7 cellular contexts compared by ENCODE assay signal in the genomic region with DNA sequence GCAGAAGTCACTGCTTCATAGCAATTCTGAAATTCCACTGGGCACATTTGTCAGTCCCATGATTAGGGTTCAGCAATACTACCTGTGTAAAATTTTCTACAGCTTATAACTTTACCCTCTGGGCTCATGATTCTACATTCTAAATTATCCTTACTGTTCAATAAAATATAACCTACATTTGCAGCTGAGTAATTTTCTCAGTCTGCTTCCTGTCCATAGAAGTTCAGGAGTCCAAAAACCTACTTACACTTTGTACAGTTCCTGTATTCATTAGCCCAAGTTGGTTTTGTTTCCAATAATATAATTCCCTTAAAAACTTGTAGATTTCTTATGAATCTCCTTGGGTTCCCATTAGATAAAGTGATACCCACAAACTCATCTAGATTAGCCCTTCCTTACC.
"Had no signal": no experiment of that assay in that cellular context is flagged by ENCODE, and none has a peak within 500 bp of the region (broad histone marks: within the 10 kb centered on the region; RNA-seq: fewer than 3 reads in every experiment).

No MANE protein-coding gene starts in this region.

- H3K27ac ChIP-seq: GM23248, HL-60 had no signal

- FAIRE-seq: HepG2 had no signal

- ATAC-seq: HCT116, HepG2 had no signal

- H3K9me3 ChIP-seq: HAP-1 had no signal

- DNase-seq: GOT3, H7 had no signal

- H3K4me3 ChIP-seq: GM23248, HAP-1 had no signal

- H3K9ac ChIP-seq: GM23248 had no signal

- H3K36me3 ChIP-seq: HAP-1 had no signal
